ENCODE assay signal across 8 cellular contexts in genomic region chr16:13866073-13866472, GRCh38. TPM values are rescaled to one million over a fixed set of nuclear protein-coding genes. Genes with fewer than 3 reads are reported as not detected.
DNase-seq lines count a peak whose midpoint lies in the region; ATAC-seq and TF ChIP-seq lines count a peak whose summit lies in the region.

No MANE protein-coding gene starts in this region.

- WGBS in lung, 2 donors, result 24 to 31% methylated on average over 8 of the region's 8 CpGs

- H3K4me1 ChIP-seq in lung (ENCODE audit: control insufficient read depth in 2 of 2, insufficient read depth in 2 of 2, low read length in 2 of 2), result no peaks in the 10 kb centered on the region

- H3K36me3 ChIP-seq in lung (ENCODE audit: control insufficient read depth in 2 of 2, insufficient read depth in 2 of 2, low read length in 2 of 2), result no peaks in the 10 kb centered on the region

- H3K9me3 Mint-ChIP-seq in stimulated activated naive CD8-positive, alpha-beta T cell treated with anti-CD3 and anti-CD28 coated beads, Interleukin-15, amount 100 ng/mL, for 72 hours, result peaks cover 6 to 9% of the 10 kb centered on the region in 2 donors

- H3K4me3 ChIP-seq in AG04449 (ENCODE audit: low read depth, low read length), result no peak overlapping the region
- H3K4me3 ChIP-seq in GM12875 (ENCODE audit: low read depth, low read length), result no peak overlapping the region
- H3K4me3 ChIP-seq in lung, result no peak overlapping the region

- POLR2A ChIA-PET in AG04449 (lab: Yijun Ruan, JAX), result no interaction called here

- peaks cover 41% of the 10 kb centered on the region for H3K27me3 Mint-ChIP-seq in stimulated activated naive CD8-positive, alpha-beta T cell treated with anti-CD3 and anti-CD28 coated beads, Interleukin-15, amount 100 ng/mL, for 72 hours

- no peaks in the 10 kb centered on the region for H3K4me1 Mint-ChIP-seq in stimulated activated naive CD8-positive, alpha-beta T cell treated with anti-CD3 and anti-CD28 coated beads, Interleukin-15, amount 100 ng/mL, for 72 hours

- peak; percentile 79 for ATAC-seq in lung (ENCODE audit: insufficient read depth, low FRiP score)
- peak; percentile 80 for ATAC-seq in stimulated activated naive CD8-positive, alpha-beta T cell treated with anti-CD3 and anti-CD28 coated beads, Interleukin-15, amount 100 ng/mL, for 72 hours
- ATAC-seq in HG02588 (IDR thresholded peaks at IDR 0.05; ENCODE audit: unreplicated experiment), result no peak

- H3K27ac ChIP-seq in lung (ENCODE audit: low read depth in 1 of 2, low read length in 1 of 2), result no peak overlapping the region

- CTCF ChIA-PET in AG04449 (lab: Yijun Ruan, JAX), result interaction anchor here (1.0 to 3.7 kb wide), 5 partner anchors 8 to 57 kb away, joined by 3 to 37 read pairs (median 4); partner anchors contain the start of gene ERCC4

- no peak overlapping the region for H3K4me3 Mint-ChIP-seq in stimulated activated naive CD8-positive, alpha-beta T cell treated with anti-CD3 and anti-CD28 coated beads, Interleukin-15, amount 100 ng/mL, for 72 hours

- H3K27me3 ChIP-seq in lung (ENCODE audit: control insufficient read depth, insufficient read depth), result no peaks in the 10 kb centered on the region

- TF ChIP-seq CTCF in AG04449 (IDR thresholded peaks at IDR 0.05; ENCODE audit: insufficient read depth, low read length, missing control alignments), result peak; percentile 80
- peak; percentile 85; the same call in 1 of the 2 replicates for TF ChIP-seq CTCF in GM12875 (IDR thresholded peaks at IDR 0.05; ENCODE audit: borderline replicate concordance, insufficient read depth, low read depth, low read length)
- peak; percentile 40 for TF ChIP-seq CTCF in lung (IDR thresholded peaks at IDR 0.05; ENCODE audit: control extremely low read depth, extremely low read depth)

- DNase-seq in AG04449 (ENCODE audit: low read depth, low spot score), result peak; percentile 12
- peak; percentile 66 for DNase-seq in NAMALWA (ENCODE audit: low spot score)
- DNase-seq in UCSD-AML1 (lab: John Stamatoyannopoulos, UW; ENCODE audit: unreplicated experiment), result peak; percentile 33
- peak; percentile 13 for DNase-seq in effector CD4-positive, alpha-beta T cell
- DNase-seq in lung (ENCODE audit: low spot score), result peak; percentile 72
- peak; percentile 32 to 45 for DNase-seq in stimulated activated naive CD8-positive, alpha-beta T cell treated with anti-CD3 and anti-CD28 coated beads, Interleukin-15, amount 100 ng/mL, for 72 hours

- H3K27ac Mint-ChIP-seq in stimulated activated naive CD8-positive, alpha-beta T cell treated with anti-CD3 and anti-CD28 coated beads, Interleukin-15, amount 100 ng/mL, for 72 hours, result no peak overlapping the region

- H3K9me3 ChIP-seq in lung (ENCODE audit: control insufficient read depth in 2 of 2, insufficient read depth in 1 of 2, low read length in 1 of 2), result no peaks in the 10 kb centered on the region

RNA-seq across cellular contexts. Expression of gene ERCC4, which starts 53.9 kb away (rescaled TPM):
- 10 to 100 TPM; 10.4 to 11.2 TPM for total RNA-seq in lung
- polyA plus RNA-seq in lung, result 1 to 10 TPM; 1.5 to 2.1 TPM

Comparison
In these comparisons a context has a peak if more than half of its experiments do, and no peak if none do; other contexts are left out.
1. DNase-seq: peak in every context shown above with its lines; median percentile 72 in lung; 66 in NAMALWA; 38 in stimulated activated naive CD8-positive, alpha-beta T cell treated with anti-CD3 and anti-CD28 coated beads, Interleukin-15, amount 100 ng/mL, for 72 hours; 33 in UCSD-AML1; 13 in effector CD4-positive, alpha-beta T cell; 12 in AG04449.